In genomic region chr16:81863630-81864352, GRCh38 we compare ENCODE assay signal across 10 cellular contexts.
A peak's percentile ranks its signal among the peaks of the same experiment; 100 is the strongest.
DNase-seq lines count a peak whose midpoint lies in the region; ATAC-seq and TF ChIP-seq lines count a peak whose summit lies in the region.
"Had no signal": no experiment of that assay in that cellular context is flagged by ENCODE, and none has a peak within 500 bp of the region (broad histone marks: within the 10 kb centered on the region; RNA-seq: fewer than 3 reads in every experiment).

No MANE protein-coding gene starts in this region.

- no peaks in the 10 kb centered on the region for H3K9me3 Mint-ChIP-seq in activated CD8-positive, alpha-beta T cell treated with anti-CD3 and anti-CD28 coated beads for 36 hours
- H3K9me3 Mint-ChIP-seq in activated CD4-positive, alpha-beta T cell treated with anti-CD3 and anti-CD28 coated beads for 36 hours (ENCODE audit: low read depth), result no peaks in the 10 kb centered on the region

- TF ChIP-seq POLR2A in lower leg skin (IDR thresholded peaks at IDR 0.05), result no peak

- H3K4me3 Mint-ChIP-seq in activated CD8-positive, alpha-beta T cell treated with anti-CD3 and anti-CD28 coated beads for 36 hours, result no peak overlapping the region
- no peak overlapping the region for H3K4me3 Mint-ChIP-seq in activated CD4-positive, alpha-beta T cell treated with anti-CD3 and anti-CD28 coated beads for 36 hours

- DNase-seq in germinal center (ENCODE audit: low spot score) (peak; percentile 88), lower leg skin (ENCODE audit: low spot score in 2 of 2) (no peak), NCI-H82 treated with DMSO at 0.1 percent for 48 hours (lab: John Stamatoyannopoulos, UW; ENCODE audit: unreplicated experiment) (no peak)
- DNase-seq in activated CD8-positive, alpha-beta T cell treated with anti-CD3 and anti-CD28 coated beads for 36 hours, result no peak
- DNase-seq in activated CD4-positive, alpha-beta T cell treated with anti-CD3 and anti-CD28 coated beads for 36 hours, result no peak
- DNase-seq: activated effector memory CD4-positive, alpha-beta T cell treated with Interleukin-2 at 50 U/mL for 16 hours; tibial artery had no signal

- POLR2A ChIA-PET in activated CD8-positive, alpha-beta T cell treated with anti-CD3 and anti-CD28 coated beads for 36 hours (lab: Charles Lee), result no interaction called here
- POLR2A ChIA-PET in activated CD4-positive, alpha-beta T cell treated with anti-CD3 and anti-CD28 coated beads for 36 hours (lab: Charles Lee), result no interaction called here

- CTCF ChIA-PET in activated CD8-positive, alpha-beta T cell treated with anti-CD3 and anti-CD28 coated beads for 36 hours (lab: Charles Lee), result interaction anchor here (0.7 kb wide), 1 partner anchor 10 kb away, joined by 3 read pairs; no protein-coding TSS in a partner anchor
- CTCF ChIA-PET in activated CD4-positive, alpha-beta T cell treated with anti-CD3 and anti-CD28 coated beads for 36 hours (lab: Charles Lee), result interaction anchor here (1.3 kb wide), 1 partner anchor 11 kb away, joined by 4 read pairs; no protein-coding TSS in a partner anchor

- ATAC-seq in GM18858 (IDR thresholded peaks at IDR 0.05; ENCODE audit: unreplicated experiment) (peak; percentile 59), GM21529 (IDR thresholded peaks at IDR 0.05; ENCODE audit: unreplicated experiment) (peak; percentile 69), HG03280 (IDR thresholded peaks at IDR 0.05; ENCODE audit: unreplicated experiment) (peak; percentile 71)
- no peak for ATAC-seq in activated CD8-positive, alpha-beta T cell treated with anti-CD3 and anti-CD28 coated beads for 36 hours
- ATAC-seq in activated CD4-positive, alpha-beta T cell treated with anti-CD3 and anti-CD28 coated beads for 36 hours, result no peak

- no peaks in the 10 kb centered on the region for H3K27me3 Mint-ChIP-seq in activated CD8-positive, alpha-beta T cell treated with anti-CD3 and anti-CD28 coated beads for 36 hours
- H3K27me3 Mint-ChIP-seq in activated CD4-positive, alpha-beta T cell treated with anti-CD3 and anti-CD28 coated beads for 36 hours, result no peaks in the 10 kb centered on the region

- H3K36me3 Mint-ChIP-seq in activated CD8-positive, alpha-beta T cell treated with anti-CD3 and anti-CD28 coated beads for 36 hours (ENCODE audit: low read depth), result no peaks in the 10 kb centered on the region
- no peaks in the 10 kb centered on the region for H3K36me3 Mint-ChIP-seq in activated CD4-positive, alpha-beta T cell treated with anti-CD3 and anti-CD28 coated beads for 36 hours (ENCODE audit: low read depth)

- no peaks in the 10 kb centered on the region for H3K4me1 Mint-ChIP-seq in activated CD8-positive, alpha-beta T cell treated with anti-CD3 and anti-CD28 coated beads for 36 hours (ENCODE audit: low read depth)
- H3K4me1 Mint-ChIP-seq in activated CD4-positive, alpha-beta T cell treated with anti-CD3 and anti-CD28 coated beads for 36 hours, result no peaks in the 10 kb centered on the region

- TF ChIP-seq CTCF in lower leg skin (IDR thresholded peaks at IDR 0.05), result no peak
- no peak for TF ChIP-seq CTCF in activated CD8-positive, alpha-beta T cell treated with anti-CD3 and anti-CD28 coated beads for 36 hours (IDR thresholded peaks at IDR 0.05)

- 64 to 75% methylated on average over 8 of the region's 8 CpGs for WGBS in lower leg skin, 2 donors

- H3K27ac Mint-ChIP-seq in activated CD8-positive, alpha-beta T cell treated with anti-CD3 and anti-CD28 coated beads for 36 hours, result no peak overlapping the region
- H3K27ac Mint-ChIP-seq in activated CD4-positive, alpha-beta T cell treated with anti-CD3 and anti-CD28 coated beads for 36 hours, result no peak overlapping the region

- intact Hi-C loops in lower leg skin (cut with DNase I; ENCODE audit: low total_unique reads), result no loop called here
- intact Hi-C loops in activated CD8-positive, alpha-beta T cell treated with anti-CD3 and anti-CD28 coated beads for 36 hours (cut with micrococcal nuclease), result no loop called here
- intact Hi-C loops in activated CD4-positive, alpha-beta T cell treated with anti-CD3 and anti-CD28 coated beads for 36 hours (cut with DNase I, micrococcal nuclease), result no loop called here

- H3K4me3 ChIP-seq in lower leg skin (ENCODE audit: low read depth, poor library complexity, severe bottlenecking), result no peak overlapping the region
- H3K4me3 ChIP-seq: tibial artery had no signal

Comparison
In these comparisons a context has a peak if more than half of its experiments do, and no peak if none do; other contexts are left out.
1. ATAC-seq: peak in GM18858 (single experiment), GM21529 (single experiment) and HG03280 (single experiment); none in activated CD8-positive, alpha-beta T cell treated with anti-CD3 and anti-CD28 coated beads for 36 hours (single experiment) and activated CD4-positive, alpha-beta T cell treated with anti-CD3 and anti-CD28 coated beads for 36 hours (single experiment).